9 cellular contexts compared by ENCODE assay signal in the genomic region with DNA sequence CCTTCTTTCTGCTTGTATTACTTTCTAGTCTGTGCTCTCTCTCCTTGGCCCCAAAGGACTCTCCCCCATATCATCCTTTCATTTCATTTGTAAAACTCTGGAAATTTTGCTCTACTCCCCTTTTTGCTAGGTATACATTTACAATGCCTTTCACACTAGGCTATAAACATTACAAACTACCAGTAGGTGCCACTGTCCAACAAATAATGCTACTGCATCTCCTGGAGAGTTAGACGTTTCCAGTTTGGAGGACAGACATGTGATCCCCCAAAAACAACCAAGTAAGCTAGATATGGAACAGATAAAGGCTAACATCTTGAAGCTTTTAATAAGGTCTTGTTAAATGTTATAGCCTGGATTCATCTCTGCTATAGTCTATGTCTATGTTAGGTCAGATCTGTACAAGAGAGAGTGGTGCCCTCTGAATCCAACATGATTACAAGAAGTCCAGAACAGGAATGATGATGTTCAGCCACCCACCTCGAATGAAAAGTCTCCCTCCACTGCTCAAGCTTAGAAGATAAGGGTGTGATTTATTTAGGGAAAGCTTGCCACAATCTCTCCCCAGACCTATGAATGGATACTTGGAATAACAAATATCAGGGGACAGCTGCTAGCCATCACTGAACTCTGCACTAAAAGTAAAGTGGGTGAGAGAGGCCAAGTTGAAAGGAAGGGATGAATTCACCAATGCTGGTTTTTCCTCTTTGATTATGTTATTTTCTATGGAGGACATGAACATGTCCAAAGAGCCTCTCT. TPM values are rescaled to one million over a fixed set of nuclear protein-coding genes. Genes with fewer than 3 reads are reported as not detected.
DNase-seq lines count a peak whose midpoint lies in the region; ATAC-seq and TF ChIP-seq lines count a peak whose summit lies in the region.
"Had no signal": no experiment of that assay in that cellular context is flagged by ENCODE, and none has a peak within 500 bp of the region (broad histone marks: within the 10 kb centered on the region; RNA-seq: fewer than 3 reads in every experiment).

No MANE protein-coding gene starts in this region.

- no peaks in the 10 kb centered on the region for H3K79me1 ChIP-seq in H9 (ENCODE audit: insufficient read depth, low read depth, low read length, poor library complexity, severe bottlenecking)

- H3K23ac ChIP-seq in H9 (ENCODE audit: insufficient read length, low read depth, low read length), result no peak overlapping the region

- H4K20me1 ChIP-seq in DND-41 (ENCODE audit: insufficient read depth, low read length) (no peaks in the 10 kb centered on the region), H9 (ENCODE audit: control insufficient read depth, insufficient read depth, insufficient read length) (no peaks in the 10 kb centered on the region)

- no peak overlapping the region for H3T11ph ChIP-seq in H9 (ENCODE audit: low read length)

- H3K4me2 ChIP-seq in DND-41 (ENCODE audit: insufficient read depth, low read length) (no peak overlapping the region), H9 (ENCODE audit: insufficient read depth, insufficient read length, low read length) (no peak overlapping the region)

- no peak overlapping the region for H3K4me3 ChIP-seq in DND-41 (ENCODE audit: low read depth in 1 of 2, low read length in 2 of 2)

- no peak overlapping the region for H2BK15ac ChIP-seq in H9 (ENCODE audit: low read depth, low read length)

- no CpG with 5 or more reads among the region's 2 CpGs for WGBS in H9 (ENCODE audit: extremely low coverage, insufficient read length, low lambda C conversion rate)

- H3K4ac ChIP-seq in H9 (ENCODE audit: low read depth, low read length), result no peak overlapping the region

- no peak overlapping the region for H2BK12ac ChIP-seq in H9 (ENCODE audit: insufficient read length, low read depth, low read length)

- H3K9me3 ChIP-seq in DND-41 (ENCODE audit: insufficient read depth, low read length, severe bottlenecking) (no peaks in the 10 kb centered on the region), H9 (ENCODE audit: control insufficient read depth, low read depth, low read length) (no peaks in the 10 kb centered on the region)

- H3K4me1 ChIP-seq in DND-41 (ENCODE audit: insufficient read depth, low read length), result no peaks in the 10 kb centered on the region
- H3K4me1 ChIP-seq in H9 (ENCODE audit: insufficient read depth, low read length), result no peaks in the 10 kb centered on the region

- peaks cover 26% of the 10 kb centered on the region; the same call in 1 of the 2 replicates for H3K36me3 ChIP-seq in DND-41 (ENCODE audit: insufficient read depth, low read length)

- H4K8ac ChIP-seq in H9 (replicated peaks; ENCODE audit: insufficient read length, low read depth, low read length), result no peak overlapping the region

- no peak overlapping the region for H3K18ac ChIP-seq in H9 (ENCODE audit: insufficient read length, low read depth, low read length)

- no peaks in the 10 kb centered on the region for H3K23me2 ChIP-seq in H9 (ENCODE audit: insufficient read length, low read depth, low read length, poor library complexity, severe bottlenecking)

- no peak overlapping the region for H2AFZ ChIP-seq in DND-41 (ENCODE audit: low read depth, low read length)
- no peak overlapping the region for H2AFZ ChIP-seq in H9 (ENCODE audit: low read length)

- no peak for ATAC-seq in DND-41 (ENCODE audit: insufficient read depth, low read depth)

- no peak overlapping the region for H3K9ac ChIP-seq in DND-41 (ENCODE audit: low read depth, low read length)
- no peak overlapping the region for H3K9ac ChIP-seq in H9 (ENCODE audit: extremely low read depth, insufficient read length, low read length)

- DNase-seq in DND-41, result no peak
- DNase-seq in Kasumi-1 (lab: John Stamatoyannopoulos, UW), result peak; percentile 12 to 16
- DNase-seq in dermis blood vessel endothelial cell, result peak; percentile 48
- DNase-seq in DMS79 treated with DMSO at 0.1 percent for 48 hours (lab: John Stamatoyannopoulos, UW), result no peak
- no peak for DNase-seq in H9
- DNase-seq in KG1 (lab: John Stamatoyannopoulos, UW), result no peak
- DNase-seq in GM19238 (ENCODE audit: insufficient read length, low spot score), result no peak
- DNase-seq: activated gamma-delta T cell treated with Interleukin-2 at 50 U/mL for 16 hours had no signal

- H2BK20ac ChIP-seq in H9 (ENCODE audit: low read depth, low read length, poor library complexity, severe bottlenecking), result no peak overlapping the region

- no peak overlapping the region for H2BK5ac ChIP-seq in H9 (ENCODE audit: insufficient read length, low read length)

- TF ChIP-seq CTCF in DND-41 (IDR thresholded peaks at IDR 0.05; ENCODE audit: borderline replicate concordance, extremely low read depth, low read length, poor library complexity, severe bottlenecking) (peak; percentile 20), nephron (IDR thresholded peaks at IDR 0.05; ENCODE audit: unreplicated experiment in 3 of 3) (peak; percentile 36 to 46 (median 39)), H9 (conservative IDR thresholded peaks at IDR 0.05) (no peak)

- H3K9me3 Mint-ChIP-seq in nephron (no peaks in the 10 kb centered on the region), H9 (no peaks in the 10 kb centered on the region)

- H3K79me2 ChIP-seq in DND-41 (ENCODE audit: insufficient read depth, low read length) (no peaks in the 10 kb centered on the region), H9 (ENCODE audit: insufficient read depth, low read length) (0 out of 2 replicates have a peak, but pooled peaks cover 2% of the 10 kb centered on the region)

- H3K27me3 ChIP-seq in DND-41 (ENCODE audit: insufficient read depth, low read length, poor library complexity) (no peaks in the 10 kb centered on the region), H9 (ENCODE audit: insufficient read depth, low read length) (no peaks in the 10 kb centered on the region)

- no peak overlapping the region for H3K14ac ChIP-seq in H9 (ENCODE audit: insufficient read depth, low read length)

- H3K27ac Mint-ChIP-seq in nephron (peak overlapping the region; percentile 15 to 43 (median 26)), H9 (no peak overlapping the region; a peak in 2 of 7 replicates)

- no peak overlapping the region for H2AK5ac ChIP-seq in H9 (ENCODE audit: insufficient read length, low read length)

- H2BK120ac ChIP-seq in H9 (ENCODE audit: low read depth, low read length, poor library complexity, severe bottlenecking), result no peak overlapping the region

- peaks cover 55% of the 10 kb centered on the region for H3K36me3 Mint-ChIP-seq in nephron (ENCODE audit: low read depth)
- peaks cover 7 to 65% (median 47%) of the 10 kb centered on the region in 3 experiments; a peak in 6 of 7 replicates for H3K36me3 Mint-ChIP-seq in H9 (ENCODE audit: insufficient read depth in 1 of 3, low read depth in 3 of 3)

- no peak overlapping the region for H3K4me3 Mint-ChIP-seq in nephron
- H3K4me3 Mint-ChIP-seq in H9, result no peak overlapping the region

- H3K27ac ChIP-seq in DND-41 (ENCODE audit: low read length) (no peak overlapping the region), H9 (ENCODE audit: insufficient read length, low read depth, low read length) (no peak overlapping the region)

- peaks cover 28% of the 10 kb centered on the region for H3K4me1 Mint-ChIP-seq in nephron
- H3K4me1 Mint-ChIP-seq in H9, result 0 out of 4 replicates have a peak, but pooled peaks cover 0 to 3% of the 10 kb centered on the region in 2 experiments

- no peak overlapping the region for H4K91ac ChIP-seq in H9 (ENCODE audit: insufficient read length, low read depth, low read length)

- H3K27me3 Mint-ChIP-seq in nephron (ENCODE audit: low read depth) (no peaks in the 10 kb centered on the region), H9 (ENCODE audit: low read depth) (no peaks in the 10 kb centered on the region)

- no peak overlapping the region for H3K56ac ChIP-seq in H9 (ENCODE audit: insufficient read length, low read depth, low read length)

- H4K5ac ChIP-seq in H9 (ENCODE audit: insufficient read length, low read depth, low read length), result no peak overlapping the region

RNA-seq across cellular contexts. Expression of a gene that starts 14.3 kb away (rescaled TPM):
- total RNA-seq in dermis blood vessel endothelial cell, result 14.7 and 20.1 TPM in 2 replicates
- total RNA-seq in H9 (2021), result 32.4 and 33.6 TPM in 2 replicates

Comparison
In these comparisons a context has a peak if more than half of its experiments do, and no peak if none do; other contexts are left out.
1. DNase-seq: peak in Kasumi-1 (2 of 2) and dermis blood vessel endothelial cell (single experiment); none in DND-41 (single experiment), DMS79 treated with DMSO at 0.1 percent for 48 hours (single experiment), H9 (single experiment), KG1 (single experiment) and GM19238 (single experiment).
2. H3K27ac Mint-ChIP-seq: peak in nephron (3 of 3); none in H9 (0 of 3).